Comparison of ENCODE assay signal across 25 cellular contexts in the genomic region with DNA sequence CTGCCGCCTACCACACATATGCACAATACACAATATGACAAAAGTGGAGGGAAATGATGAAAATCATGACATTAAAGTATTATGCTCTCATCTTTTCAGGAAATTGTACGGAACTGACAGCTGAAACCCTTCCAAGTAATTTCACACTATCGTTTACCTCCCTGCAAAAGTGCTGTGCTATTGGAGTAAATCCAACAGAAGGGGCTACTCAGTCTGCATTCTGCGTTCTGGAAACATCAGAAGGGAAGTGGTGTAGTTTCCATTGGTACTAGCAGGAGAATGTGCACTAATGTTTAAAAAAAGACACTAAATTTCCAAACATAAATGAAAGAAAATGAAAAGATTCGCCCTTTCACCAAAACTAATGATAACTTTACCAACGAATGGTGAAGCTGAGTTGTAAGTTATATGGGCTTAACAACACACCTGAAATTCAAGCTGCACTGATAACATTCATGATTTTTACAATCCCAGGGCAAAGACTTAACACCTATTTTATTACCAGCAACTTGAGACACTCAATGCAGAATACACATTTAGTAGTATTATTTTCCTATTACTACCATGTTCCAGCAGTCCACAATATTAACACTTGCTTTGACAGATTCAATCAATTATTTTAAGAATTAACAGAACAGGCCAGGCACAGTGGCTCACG. TPM values are rescaled to one million over a fixed set of nuclear protein-coding genes. Genes with fewer than 3 reads are reported as not detected.
DNase-seq lines count a peak whose midpoint lies in the region; FAIRE-seq and TF ChIP-seq lines count a peak whose summit lies in the region.
"Had no signal": no experiment of that assay in that cellular context is flagged by ENCODE, and none has a peak within 500 bp of the region (broad histone marks: within the 10 kb centered on the region; RNA-seq: fewer than 3 reads in every experiment).

No MANE protein-coding gene starts in this region.

- no peaks in the 10 kb centered on the region for H3K9me3 Mint-ChIP-seq in T-helper 1 cell treated with Interleukin-12 subunit alpha and Interleukin-12 subunit beta and Interleukin-4 antibody, amounts not matched to agents 30 μg/mL and 1 μg/mL, for 36 hours
- H3K9me3 Mint-ChIP-seq: type B pancreatic cell had no signal

- DNase-seq in T-helper 1 cell (no peak), D721Med (ENCODE audit: insufficient read length, low spot score) (no peak), RPMI8226 (peak; percentile 58), hepatocyte (ENCODE audit: low spot score) (no peak), GM12892 (ENCODE audit: insufficient read length) (no peak), ACHN (no peak), NCI-H82 (lab: John Stamatoyannopoulos, UW) (no peak)
- DNase-seq: activated naive CD4-positive, alpha-beta T cell; colonic mucosa; EL; left cardiac atrium; MG63; NCI-H2081; NCI-H510A; nucleus accumbens; stimulated activated CD4-positive, alpha-beta T cell treated with anti-CD3 and anti-CD28 coated beads, Interleukin-15, amount 100 ng/mL, for 24 hours; stimulated activated naive CD4-positive, alpha-beta T cell treated with Interleukin-2 at 50 U/mL for 16 hours had no signal

- no peak overlapping the region for H3K4me3 ChIP-seq in hepatocyte
- H3K4me3 ChIP-seq: colonic mucosa, HAP-1, MG63, right atrium auricular region had no signal

- peaks cover 47% of the 10 kb centered on the region for H3K79me2 ChIP-seq in hepatocyte

- H3K4me2 ChIP-seq in hepatocyte = peak overlapping the region; percentile 90

- H3K27me3 ChIP-seq in hepatocyte = no peaks in the 10 kb centered on the region
- H3K27me3 ChIP-seq: colonic mucosa, MG63, right atrium auricular region had no signal

- peaks cover 28% of the 10 kb centered on the region for H3K36me3 Mint-ChIP-seq in T-helper 1 cell treated with Interleukin-12 subunit alpha and Interleukin-12 subunit beta and Interleukin-4 antibody, amounts not matched to agents 30 μg/mL and 1 μg/mL, for 36 hours (ENCODE audit: low read depth)

- H3K4me1 Mint-ChIP-seq in T-helper 1 cell treated with Interleukin-12 subunit alpha and Interleukin-12 subunit beta and Interleukin-4 antibody, amounts not matched to agents 30 μg/mL and 1 μg/mL, for 36 hours (ENCODE audit: low read depth) = peaks cover 64% of the 10 kb centered on the region

- FAIRE-seq in D721Med (lab: Jason Lieb, UNC) (peak; percentile 94), GM12892 (lab: Jason Lieb, UNC) (no peak)
- FAIRE-seq: A204.1, frontal cortex, GM19239 had no signal

- peak overlapping the region; percentile 96 for H3K4me3 Mint-ChIP-seq in T-helper 1 cell treated with Interleukin-12 subunit alpha and Interleukin-12 subunit beta and Interleukin-4 antibody, amounts not matched to agents 30 μg/mL and 1 μg/mL, for 36 hours

- WGBS in hepatocyte (ENCODE audit: low lambda C conversion rate, missing lambda C conversion rate) = 85% methylated on average over 7 of the region's 7 CpGs

- no peaks in the 10 kb centered on the region for H3K4me1 ChIP-seq in hepatocyte (ENCODE audit: insufficient read depth)
- H3K4me1 ChIP-seq: colonic mucosa had no signal

- H3K9me2 ChIP-seq in hepatocyte (replicated peaks; ENCODE audit: insufficient read depth) = no peaks in the 10 kb centered on the region

- no peak overlapping the region for H3K27ac Mint-ChIP-seq in T-helper 1 cell treated with Interleukin-12 subunit alpha and Interleukin-12 subunit beta and Interleukin-4 antibody, amounts not matched to agents 30 μg/mL and 1 μg/mL, for 36 hours
- H3K27ac Mint-ChIP-seq: type B pancreatic cell had no signal

- H3K27me3 Mint-ChIP-seq in T-helper 1 cell treated with Interleukin-12 subunit alpha and Interleukin-12 subunit beta and Interleukin-4 antibody, amounts not matched to agents 30 μg/mL and 1 μg/mL, for 36 hours (ENCODE audit: low read depth) = no peaks in the 10 kb centered on the region

- H3K9me3 ChIP-seq in hepatocyte (ENCODE audit: low read depth) = no peaks in the 10 kb centered on the region
- H3K9me3 ChIP-seq: colonic mucosa, HAP-1, MG63, right atrium auricular region had no signal

- H4K20me1 ChIP-seq in hepatocyte (ENCODE audit: insufficient read depth, poor library complexity, severe bottlenecking) = no peaks in the 10 kb centered on the region

- TF ChIP-seq CTCF in D721Med (IDR thresholded peaks at IDR 0.05; ENCODE audit: insufficient read depth, missing control alignments) (no peak), hepatocyte (IDR thresholded peaks at IDR 0.05; ENCODE audit: poor library complexity) (no peak)

- TF ChIP-seq POLR2A in GM12892 (IDR thresholded peaks at IDR 0.05; ENCODE audit: low read depth, low read length) = no peak

- in situ Hi-C loops in ACHN (cut with HindIII; ENCODE audit: low pct_ligation_motif_present, low pct_unique_long_range_greater_than_20kb, low sequenced_read_pairs) = no loop called here

- H3K36me3 ChIP-seq in hepatocyte (replicated peaks; ENCODE audit: insufficient read depth, low read depth) = no peaks in the 10 kb centered on the region
- H3K36me3 ChIP-seq: colonic mucosa, HAP-1, right atrium auricular region had no signal

- H3K27ac ChIP-seq in hepatocyte = no peak overlapping the region
- H3K27ac ChIP-seq: colonic mucosa, right atrium auricular region, VCaP had no signal

- no peak overlapping the region for H2AFZ ChIP-seq in hepatocyte

RNA-seq across cellular contexts. Expression of gene DENND1B, which starts 3.2 kb away (rescaled TPM):
- total RNA-seq in hepatocyte = 17.9 and 18.6 TPM in 2 replicates
- polyA plus RNA-seq in hepatocyte = 3.7 and 9.7 TPM in 2 replicates
- 2.4 TPM for polyA plus RNA-seq in GM12892 (2012; ENCODE audit: missing spikeins)
